ENCODE assay signal across 19 cellular contexts in genomic region chr12:93200291-93200917, GRCh38.
DNase-seq lines count a peak whose midpoint lies in the region; ATAC-seq and TF ChIP-seq lines count a peak whose summit lies in the region.
"Had no signal": no experiment of that assay in that cellular context is flagged by ENCODE, and none has a peak within 500 bp of the region (broad histone marks: within the 10 kb centered on the region; RNA-seq: fewer than 3 reads in every experiment).

No MANE protein-coding gene starts in this region.

- no peak overlapping the region for H3K4me2 ChIP-seq in IMR-90 (ENCODE audit: low read depth, low read length)

- no peak overlapping the region for H3K56ac ChIP-seq in IMR-90 (ENCODE audit: extremely low read depth, insufficient read depth, low read length)

- TF ChIP-seq POLR2A in IMR-90 (IDR thresholded peaks at IDR 0.05; ENCODE audit: low read depth, low read length), result no peak
- no peak for TF ChIP-seq POLR2A in gastroesophageal sphincter (IDR thresholded peaks at IDR 0.05)

- no peak for TF ChIP-seq CTCF in IMR-90 (conservative IDR thresholded peaks at IDR 0.05; ENCODE audit: low read depth, low read length)
- TF ChIP-seq CTCF in fibroblast of villous mesenchyme (IDR thresholded peaks at IDR 0.05; ENCODE audit: insufficient read depth, low read depth, low read length), result no peak
- no peak for TF ChIP-seq CTCF in RWPE1 (conservative IDR thresholded peaks at IDR 0.05; ENCODE audit: low read depth)
- TF ChIP-seq CTCF in GM13977 (IDR thresholded peaks at IDR 0.05; ENCODE audit: extremely low read depth, insufficient read depth, missing control alignments), result no peak
- TF ChIP-seq CTCF in gastroesophageal sphincter (IDR thresholded peaks at IDR 0.05), result no peak
- no peak for TF ChIP-seq CTCF in omental fat pad (IDR thresholded peaks at IDR 0.05)

- intact Hi-C loops in left ventricle myocardium superior (cut with micrococcal nuclease) (no loop called here), left cardiac atrium (cut with DNase I) (no loop called here), IMR-90 (cut with micrococcal nuclease) (no loop called here)

- peak overlapping the region; percentile 0; the same call in 1 of the 2 replicates for H2BK120ac ChIP-seq in IMR-90 (ENCODE audit: low read depth, low read length)

- no peak overlapping the region for H4K8ac ChIP-seq in IMR-90 (ENCODE audit: low read depth in 2 of 2, low read length in 2 of 2)

- no peak for TF ChIP-seq RAD21 in IMR-90 (IDR thresholded peaks at IDR 0.05; ENCODE audit: low read length)

- POLR2A ChIA-PET in IMR-90 (lab: Charles Lee; ENCODE audit: unreplicated experiment), result no interaction called here
- POLR2A ChIA-PET in RWPE1 (lab: Yijun Ruan, JAX; ENCODE audit: low non-redundant PET), result no interaction called here

- CTCF ChIA-PET in IMR-90 (lab: Yijun Ruan, JAX) (no interaction called here), RWPE1 (lab: Yijun Ruan, JAX) (interaction anchor here (0.7 kb wide), 1 partner anchor 79 kb away, joined by 3 read pairs; no protein-coding TSS in a partner anchor)

- H3K9me3 ChIP-seq in IMR-90 (ENCODE audit: control insufficient read depth, insufficient read depth, low read length) (no peaks in the 10 kb centered on the region), gastroesophageal sphincter (no peaks in the 10 kb centered on the region)
- H3K9me3 ChIP-seq: ascending aorta, esophagus muscularis mucosa, left lung, Peyer's patch, suprapubic skin had no signal

- H3K27me3 ChIP-seq in IMR-90 (ENCODE audit: control insufficient read depth, insufficient read depth, low read length), result no peaks in the 10 kb centered on the region
- H3K27me3 ChIP-seq in gastroesophageal sphincter, result no peaks in the 10 kb centered on the region
- H3K27me3 ChIP-seq: ascending aorta, dorsolateral prefrontal cortex, esophagus muscularis mucosa, left lung, Peyer's patch, suprapubic skin had no signal

- peaks cover 19% of the 10 kb centered on the region for H3K4me1 ChIP-seq in IMR-90 (ENCODE audit: control insufficient read depth, insufficient read depth, low read length)
- H3K4me1 ChIP-seq in gastroesophageal sphincter, result peaks cover 0 to 13% (median 0%) of the 10 kb centered on the region in 3 donors
- H3K4me1 ChIP-seq: left lung, Peyer's patch had no signal

- no peak overlapping the region for H2AK9ac ChIP-seq in IMR-90 (replicated peaks; ENCODE audit: low read depth, low read length, poor library complexity)

- ATAC-seq in left ventricle myocardium superior, result peak; percentile 20
- no peak for ATAC-seq in left cardiac atrium
- ATAC-seq in IMR-90 (ENCODE audit: low read depth), result no peak
- ATAC-seq in gastroesophageal sphincter, result no peak
- no peak for ATAC-seq in omental fat pad (ENCODE audit: low FRiP score)
- ATAC-seq: left lung had no signal

- H2BK5ac ChIP-seq in IMR-90 (ENCODE audit: low read depth, low read length, poor library complexity, severe bottlenecking), result no peak overlapping the region

- no peak overlapping the region for H2BK15ac ChIP-seq in IMR-90 (ENCODE audit: low read depth, low read length)

- H4K5ac ChIP-seq in IMR-90 (ENCODE audit: low read depth, low read length), result no peak overlapping the region

- no peaks in the 10 kb centered on the region for H3K79me1 ChIP-seq in IMR-90 (ENCODE audit: low read depth in 1 of 2, low read length in 2 of 2)

- H3K4ac ChIP-seq in IMR-90 (ENCODE audit: low read depth, low read length), result no peak overlapping the region

- no peak overlapping the region for H3K23ac ChIP-seq in IMR-90 (ENCODE audit: low read depth, low read length)

- no peak overlapping the region for H3K9ac ChIP-seq in IMR-90 (ENCODE audit: low read depth, low read length)

- H2AFZ ChIP-seq in IMR-90 (replicated peaks; ENCODE audit: low read length, poor library complexity), result no peak overlapping the region

- DNase-seq in left ventricle myocardium superior (no peak), left cardiac atrium (no peak), IMR-90 (no peak), fibroblast of villous mesenchyme (ENCODE audit: low read depth) (peak; percentile 21), RWPE1 (ENCODE audit: low spot score) (no peak), GM13977 (ENCODE audit: low spot score) (no peak), omental fat pad (ENCODE audit: low spot score) (no peak)
- DNase-seq: activated CD8-positive, alpha-beta memory T cell treated with anti-CD3 and anti-CD28 coated beads for 24 hours; CD4-positive, alpha-beta T cell; dorsolateral prefrontal cortex; hypothalamus; left lung; NCI-H187 treated with DMSO at 0.1 percent for 48 hours; NCI-H526 treated with DMSO at 0.1 percent for 48 hours; Peyer's patch had no signal

- H3K14ac ChIP-seq in IMR-90 (replicated peaks; ENCODE audit: low read depth, low read length), result peak overlapping the region; percentile 68

- H2BK20ac ChIP-seq in IMR-90 (ENCODE audit: low read depth, low read length), result 0 out of 2 replicates have a peak overlapping the region, but pooled peaks have one; percentile 16

- H4K20me1 ChIP-seq in IMR-90 (ENCODE audit: insufficient read depth, low read length), result no peaks in the 10 kb centered on the region

- dilution Hi-C loops in IMR-90 (cut with HindIII; ENCODE audit: low sequenced_read_pairs, unreplicated experiment), result no loop called here

- peak overlapping the region; percentile 73; the same call in 1 of the 2 replicates for H2AK5ac ChIP-seq in IMR-90 (ENCODE audit: low read depth, low read length)

- WGBS in IMR-90 (ENCODE audit: extremely low coverage in 2 of 2, insufficient read length in 1 of 2), 2 experiments, result 80% methylated on average over 1 of the region's 7 CpGs; no CpG with 5 or more reads in 1 of the 2 experiments
- 73 to 100% methylated on average over 2 to 5 of the region's 7 CpGs for WGBS in gastroesophageal sphincter (ENCODE audit: low coverage in 1 of 2), 2 donors

- H3K4me3 ChIP-seq in IMR-90 (ENCODE audit: insufficient read depth, low read depth, low read length) (no peak overlapping the region), fibroblast of villous mesenchyme (ENCODE audit: low read depth, low read length) (no peak overlapping the region), gastroesophageal sphincter (no peak overlapping the region)
- H3K4me3 ChIP-seq: ascending aorta, dorsolateral prefrontal cortex, esophagus muscularis mucosa, left lung, Peyer's patch, suprapubic skin had no signal

- no peak overlapping the region for H3K27ac ChIP-seq in IMR-90 (ENCODE audit: insufficient read depth, low read length)
- no peak overlapping the region for H3K27ac ChIP-seq in RWPE1
- no peak overlapping the region for H3K27ac ChIP-seq in gastroesophageal sphincter
- H3K27ac ChIP-seq: ascending aorta, dorsolateral prefrontal cortex, esophagus muscularis mucosa, left lung, Peyer's patch, suprapubic skin had no signal

- in situ Hi-C loops in IMR-90 (cut with MboI; ENCODE audit: low sequenced_read_pairs) (no loop called here), GM13977 (cut with MboI; ENCODE audit: low pct_unique_long_range_greater_than_20kb, low sequenced_read_pairs, unreplicated experiment) (no loop called here)

- no peak overlapping the region for H3K18ac ChIP-seq in IMR-90 (ENCODE audit: low read depth, low read length)

- no peak overlapping the region for H4K91ac ChIP-seq in IMR-90 (ENCODE audit: insufficient read depth, low read depth, low read length)

- H3K9me1 ChIP-seq in IMR-90 (ENCODE audit: insufficient read depth, low read length), result peaks cover 6% of the 10 kb centered on the region

- H3K36me3 ChIP-seq in IMR-90 (ENCODE audit: control insufficient read depth, insufficient read depth, low read length) (no peaks in the 10 kb centered on the region), gastroesophageal sphincter (no peaks in the 10 kb centered on the region)
- H3K36me3 ChIP-seq: ascending aorta, esophagus muscularis mucosa, left lung, Peyer's patch, suprapubic skin had no signal

- BruUV-seq in IMR-90 (replicated peaks; lab: Mats Ljungman, UMichigan), result no TSS peak

- no peak for TF ChIP-seq EP300 in gastroesophageal sphincter (IDR thresholded peaks at IDR 0.05)

TF ChIP-seq in IMR-90, 13 proteins besides CTCF, POLR2A, EP300 and RAD21:
- no peak for TF ChIP-seq BHLHE40 (IDR thresholded peaks at IDR 0.05; ENCODE audit: low read depth, low read length)
- TF ChIP-seq NFE2L2 (IDR thresholded peaks at IDR 0.05; ENCODE audit: low read depth, low read length), result no peak
- no peak for TF ChIP-seq MAZ (IDR thresholded peaks at IDR 0.05; ENCODE audit: borderline replicate concordance, low read depth, low read length)
- no peak for TF ChIP-seq CHD1 (IDR thresholded peaks at IDR 0.05; ENCODE audit: low read depth, low read length)
- no peak for TF ChIP-seq SMC3 (IDR thresholded peaks at IDR 0.05; ENCODE audit: low read depth, low read length)
- no peak for TF ChIP-seq FOS (IDR thresholded peaks at IDR 0.05; ENCODE audit: low read depth, low read length)
- no peak for TF ChIP-seq CEBPB (IDR thresholded peaks at IDR 0.05; ENCODE audit: low read depth, low read length)
- no peak for TF ChIP-seq RFX5 (IDR thresholded peaks at IDR 0.05; ENCODE audit: low read depth, low read length)
- TF ChIP-seq MXI1 (IDR thresholded peaks at IDR 0.05; ENCODE audit: borderline replicate concordance, low read depth, low read length), result no peak
- no peak for TF ChIP-seq RCOR1 (IDR thresholded peaks at IDR 0.05; ENCODE audit: insufficient replicate concordance, low read length)
- TF ChIP-seq ELK1 (IDR thresholded peaks at IDR 0.05; ENCODE audit: borderline replicate concordance, low read depth, low read length), result no peak
- no peak for TF ChIP-seq MAFK (IDR thresholded peaks at IDR 0.05; ENCODE audit: low read depth, low read length)
- TF ChIP-seq USF2 (IDR thresholded peaks at IDR 0.05; ENCODE audit: low read depth, low read length), result no peak
TF ChIP-seq in IMR-90: peak in this region for 0.
